In the genomic region with DNA sequence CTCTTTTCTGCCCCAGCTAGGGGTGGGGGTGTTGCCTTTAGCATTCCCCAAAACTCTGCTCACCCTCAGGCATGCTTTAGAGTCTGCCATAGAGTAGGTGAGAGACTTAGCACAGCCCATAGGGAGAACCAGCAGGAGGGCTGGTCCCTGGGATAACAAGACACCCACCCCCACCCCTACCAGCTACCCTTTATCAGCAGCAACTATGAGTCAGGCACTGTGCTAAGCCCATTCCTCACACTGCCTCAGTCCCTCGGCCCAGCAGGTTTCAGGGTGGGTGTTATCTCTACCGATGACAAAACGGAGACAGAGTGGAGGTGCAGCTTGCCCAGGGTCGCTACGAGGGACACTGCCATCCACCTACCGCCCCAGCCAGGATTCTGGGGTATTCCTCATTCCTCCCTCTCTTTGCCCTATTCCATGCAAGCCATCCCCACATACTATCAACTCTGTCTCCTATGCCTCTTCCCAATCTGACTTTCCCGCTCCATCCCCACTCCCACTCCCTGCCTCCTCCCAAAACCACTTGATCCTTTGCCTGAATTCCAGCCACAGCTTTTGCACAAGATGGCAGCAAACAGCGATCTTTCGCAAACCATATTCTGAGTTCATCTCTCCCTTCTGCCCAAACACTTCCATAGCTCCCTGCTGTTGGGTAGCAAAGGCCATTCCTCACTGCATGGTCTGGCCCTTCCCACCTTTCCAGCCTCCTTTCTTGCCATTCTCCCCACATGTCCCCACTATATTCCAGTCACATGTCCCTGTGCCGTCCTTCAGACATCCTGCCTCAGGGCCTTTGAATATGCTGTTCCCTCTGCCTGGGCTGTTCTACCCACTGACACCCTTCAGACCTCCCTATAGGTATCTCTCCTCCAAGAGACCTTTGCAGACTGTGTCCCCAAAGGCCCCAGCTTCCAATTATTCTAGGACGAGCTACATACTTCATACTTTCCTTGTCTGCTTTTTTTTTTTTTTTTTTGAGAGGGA, we compare ENCODE assay signal across 1 cellular context.
A peak's percentile ranks its signal among the peaks of the same experiment; 100 is the strongest.
TF ChIP-seq lines count a peak whose summit lies in the region.

No MANE protein-coding gene starts in this region.

TF ChIP-seq in HEK293, 187 proteins besides CTCF, POLR2A, EP300 and RAD21 (continued from another document):
- TF ChIP-seq, protein P1, sequence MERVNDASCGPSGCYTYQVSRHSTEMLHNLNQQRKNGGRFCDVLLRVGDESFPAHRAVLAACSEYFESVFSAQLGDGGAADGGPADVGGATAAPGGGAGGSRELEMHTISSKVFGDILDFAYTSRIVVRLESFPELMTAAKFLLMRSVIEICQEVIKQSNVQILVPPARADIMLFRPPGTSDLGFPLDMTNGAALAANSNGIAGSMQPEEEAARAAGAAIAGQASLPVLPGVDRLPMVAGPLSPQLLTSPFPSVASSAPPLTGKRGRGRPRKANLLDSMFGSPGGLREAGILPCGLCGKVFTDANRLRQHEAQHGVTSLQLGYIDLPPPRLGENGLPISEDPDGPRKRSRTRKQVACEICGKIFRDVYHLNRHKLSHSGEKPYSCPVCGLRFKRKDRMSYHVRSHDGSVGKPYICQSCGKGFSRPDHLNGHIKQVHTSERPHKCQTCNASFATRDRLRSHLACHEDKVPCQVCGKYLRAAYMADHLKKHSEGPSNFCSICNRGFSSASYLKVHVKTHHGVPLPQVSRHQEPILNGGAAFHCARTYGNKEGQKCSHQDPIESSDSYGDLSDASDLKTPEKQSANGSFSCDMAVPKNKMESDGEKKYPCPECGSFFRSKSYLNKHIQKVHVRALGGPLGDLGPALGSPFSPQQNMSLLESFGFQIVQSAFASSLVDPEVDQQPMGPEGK (tag by site-specific recombination; IDR thresholded peaks at IDR 0.05) = no peak
- peak; percentile 38; the same call in 1 of the 2 replicates for TF ChIP-seq ZIC2 (tag by site-specific recombination; IDR thresholded peaks at IDR 0.05)
TF ChIP-seq in HEK293: peak in this region for 3.
